In the genomic region with DNA sequence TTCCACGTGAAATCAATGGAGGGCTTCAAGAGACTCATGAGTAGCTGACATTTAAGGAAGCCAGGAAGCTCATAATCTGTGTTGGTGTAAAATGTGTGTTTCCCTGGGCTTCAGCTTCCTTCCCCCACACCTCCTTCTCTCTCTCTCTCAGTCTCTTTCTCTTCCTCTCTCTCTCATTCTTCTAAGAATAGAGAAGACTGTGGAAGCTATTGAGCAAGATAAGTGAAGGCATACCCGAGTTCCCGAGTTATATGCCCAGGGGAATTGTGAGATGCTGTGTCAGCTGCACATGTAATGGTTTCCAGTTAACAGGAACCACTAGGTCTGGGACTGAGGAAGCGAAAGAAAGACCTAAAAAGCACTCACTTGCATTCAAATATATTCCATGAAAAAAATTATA, we compare ENCODE assay signal across 25 cellular contexts.
DNase-seq lines count a peak whose midpoint lies in the region; ATAC-seq and TF ChIP-seq lines count a peak whose summit lies in the region.
"Had no signal": no experiment of that assay in that cellular context is flagged by ENCODE, and none has a peak within 500 bp of the region (broad histone marks: within the 10 kb centered on the region; RNA-seq: fewer than 3 reads in every experiment).

No MANE protein-coding gene starts in this region.

- CTCF ChIA-PET in A673 (lab: Charles Lee), result no interaction called here

- H3K9me3 ChIP-seq in A673 (ENCODE audit: low read depth, low read length, poor library complexity, severe bottlenecking), result no peaks in the 10 kb centered on the region
- H3K9me3 ChIP-seq: ascending aorta, HAP-1 had no signal

- H3K4me3 ChIP-seq in A673 (ENCODE audit: low read depth, low read length, poor library complexity, severe bottlenecking) (no peak overlapping the region), NB4 (ENCODE audit: low read depth, low read length) (no peak overlapping the region)
- H3K4me3 ChIP-seq: ascending aorta, HAP-1 had no signal

- H3K27me3 ChIP-seq in A673 (replicated peaks; ENCODE audit: insufficient read depth, low read depth, low read length, poor library complexity), result no peaks in the 10 kb centered on the region
- H3K27me3 ChIP-seq: ascending aorta had no signal

- no peaks in the 10 kb centered on the region for H3K36me3 ChIP-seq in A673 (ENCODE audit: insufficient read depth, low read length, poor library complexity, severe bottlenecking)
- H3K36me3 ChIP-seq: ascending aorta, HAP-1 had no signal

- intact Hi-C loops in A673 (cut with micrococcal nuclease; ENCODE audit: unreplicated experiment), result no loop called here

- H3K9me3 Mint-ChIP-seq in brain (peaks cover 8 to 27% (median 12%) of the 10 kb centered on the region in 5 experiments), immature natural killer cell (peaks cover 0 to 3% (median 0%) of the 10 kb centered on the region in 6 donors)
- H3K9me3 Mint-ChIP-seq: activated T-cell treated with anti-CD3 and anti-CD28 coated beads, Interleukin-2, amount 50 U/mL, for 72 hours; natural killer cell had no signal

- no peak for ATAC-seq in HG02884 (IDR thresholded peaks at IDR 0.05; ENCODE audit: unreplicated experiment)
- ATAC-seq in GM19463 (IDR thresholded peaks at IDR 0.05; ENCODE audit: unreplicated experiment), result no peak
- no peak for ATAC-seq in HG03097 (IDR thresholded peaks at IDR 0.05; ENCODE audit: low FRiP score, unreplicated experiment)
- ATAC-seq: activated T-cell treated with anti-CD3 and anti-CD28 coated beads, Interleukin-2, amount 50 U/mL, for 72 hours; left lobe of liver; natural killer cell; Panc1; sciatic nerve had no signal

- peaks cover 18% of the 10 kb centered on the region for H3K36me3 Mint-ChIP-seq in brain
- H3K36me3 Mint-ChIP-seq in immature natural killer cell, result no peaks in the 10 kb centered on the region
- H3K36me3 Mint-ChIP-seq: CD14-positive monocyte, natural killer cell had no signal

- H3K4me1 Mint-ChIP-seq in brain (peaks cover 12% of the 10 kb centered on the region), immature natural killer cell (no peaks in the 10 kb centered on the region)
- H3K4me1 Mint-ChIP-seq: CD14-positive monocyte, natural killer cell had no signal

- H3K27me3 Mint-ChIP-seq in brain (no peaks in the 10 kb centered on the region), immature natural killer cell (ENCODE audit: low read depth in 3 of 3) (peaks cover 0 to 3% (median 0%) of the 10 kb centered on the region in 3 donors)

- TF ChIP-seq POLR2A in NB4 (IDR thresholded peaks at IDR 0.05; ENCODE audit: extremely low read depth, insufficient read length), result no peak

- BruUV-seq in A673 (replicated peaks; lab: Mats Ljungman, UMichigan), result no TSS peak

- H3K27ac ChIP-seq in A673 (ENCODE audit: low read depth, low read length, poor library complexity, severe bottlenecking), result no peak overlapping the region
- H3K27ac ChIP-seq: ascending aorta had no signal

- H3K4me1 ChIP-seq in A673 (ENCODE audit: insufficient read depth, low read length, poor library complexity, severe bottlenecking), result no peaks in the 10 kb centered on the region
- H3K4me1 ChIP-seq: ascending aorta, HAP-1 had no signal

- no peak for TF ChIP-seq CTCF in A673 (conservative IDR thresholded peaks at IDR 0.05; ENCODE audit: low read depth, low read length)
- TF ChIP-seq CTCF in NB4 (IDR thresholded peaks at IDR 0.05; ENCODE audit: low read depth, low read length), result no peak
- TF ChIP-seq CTCF in brain (conservative IDR thresholded peaks at IDR 0.05), result no peak

- POLR2A ChIA-PET in A673 (lab: Charles Lee; ENCODE audit: low non-redundant PET), result no interaction called here

- H3K4me3 Mint-ChIP-seq in brain, result no peak overlapping the region
- H3K4me3 Mint-ChIP-seq in immature natural killer cell, result no peak overlapping the region
- H3K4me3 Mint-ChIP-seq: activated T-cell treated with anti-CD3 and anti-CD28 coated beads, Interleukin-2, amount 50 U/mL, for 72 hours; CD14-positive monocyte; natural killer cell had no signal

- peak; percentile 42 for DNase-seq in A673 (ENCODE audit: low spot score)
- peak; percentile 56 for DNase-seq in NB4 (ENCODE audit: low read depth)
- peak; percentile 23 for DNase-seq in foreskin melanocyte
- DNase-seq in immature natural killer cell, result no peak
- DNase-seq: activated CD4-positive, alpha-beta T cell treated with anti-CD3 and anti-CD28 coated beads for 48 hours; activated naive CD4-positive, alpha-beta T cell treated with anti-CD3 and anti-CD28 coated beads, Interleukin-2, amount 50 U/mL, for 16 hours; activated T-cell treated with anti-CD3 and anti-CD28 coated beads, Interleukin-2, amount 50 U/mL, for 72 hours; effector memory CD4-positive, alpha-beta T cell; natural killer cell; NCI-H1048; NCI-H187 treated with DMSO at 0.1 percent for 48 hours; NCI-H226; NCI-H82; SIG-M5; substantia nigra had no signal

- peak overlapping the region in 3 of 5 experiments; percentile 15 to 85 (median 25) for H3K27ac Mint-ChIP-seq in brain
- no peak overlapping the region for H3K27ac Mint-ChIP-seq in immature natural killer cell
- H3K27ac Mint-ChIP-seq: activated T-cell treated with anti-CD3 and anti-CD28 coated beads, Interleukin-2, amount 50 U/mL, for 72 hours; CD14-positive monocyte; natural killer cell had no signal

Comparison
In these comparisons a context has a peak if more than half of its experiments do, and no peak if none do; other contexts are left out.
1. DNase-seq: peak in A673 (single experiment), NB4 (single experiment) and foreskin melanocyte (single experiment); none in immature natural killer cell (0 of 3).
2. H3K27ac Mint-ChIP-seq: peak in brain (3 of 5); none in immature natural killer cell (0 of 6).